In the genomic region with DNA sequence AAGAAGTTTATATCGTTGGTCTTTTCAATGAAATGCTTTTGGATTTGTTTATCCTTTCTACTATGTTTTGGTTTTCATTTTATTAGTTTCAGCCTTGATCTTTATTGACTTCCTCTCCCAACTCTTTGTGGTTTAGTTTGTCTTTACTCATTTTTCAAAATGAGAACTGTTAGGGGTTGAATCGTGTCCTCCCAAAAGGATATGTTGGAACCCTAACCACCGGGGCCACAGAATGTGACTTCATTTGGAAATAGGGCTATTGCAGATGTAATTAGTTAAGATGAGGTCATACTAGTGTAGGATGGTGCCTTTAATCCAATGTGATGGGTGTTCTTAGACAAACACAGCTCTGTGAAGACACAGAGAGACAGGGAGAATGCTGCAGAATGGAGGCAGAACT, we compare ENCODE assay signal across 14 cellular contexts.
"Had no signal": no experiment of that assay in that cellular context is flagged by ENCODE, and none has a peak within 500 bp of the region (broad histone marks: within the 10 kb centered on the region; RNA-seq: fewer than 3 reads in every experiment).

No MANE protein-coding gene starts in this region.

- DNase-seq: activated gamma-delta T cell, amygdala, dermis blood vessel endothelial cell, erythroblast, hypothalamus, lower lobe of right lung, naive B cell, posterior cingulate gyrus, T-helper 9 cell had no signal

- H3K4me1 ChIP-seq: lower lobe of right lung, vagina had no signal

- H3K9me3 ChIP-seq: vagina had no signal

- H3K27ac Mint-ChIP-seq: activated naive CD8-positive, alpha-beta T cell; brain had no signal

- H3K27ac ChIP-seq: lower lobe of right lung, skin epidermis, vagina, VCaP had no signal

- H3K27me3 ChIP-seq: vagina had no signal

- H3K36me3 ChIP-seq: lower lobe of right lung, vagina had no signal

- H3K4me1 Mint-ChIP-seq: brain, naive B cell had no signal

- H3K4me3 ChIP-seq: lower lobe of right lung, skin epidermis, vagina had no signal

- H3K36me3 Mint-ChIP-seq: brain had no signal

- H3K4me3 Mint-ChIP-seq: activated naive CD8-positive, alpha-beta T cell; brain; naive B cell had no signal

- H3K27me3 Mint-ChIP-seq: activated naive CD8-positive, alpha-beta T cell had no signal
